1 cellular context compared by ENCODE assay signal in the genomic region with DNA sequence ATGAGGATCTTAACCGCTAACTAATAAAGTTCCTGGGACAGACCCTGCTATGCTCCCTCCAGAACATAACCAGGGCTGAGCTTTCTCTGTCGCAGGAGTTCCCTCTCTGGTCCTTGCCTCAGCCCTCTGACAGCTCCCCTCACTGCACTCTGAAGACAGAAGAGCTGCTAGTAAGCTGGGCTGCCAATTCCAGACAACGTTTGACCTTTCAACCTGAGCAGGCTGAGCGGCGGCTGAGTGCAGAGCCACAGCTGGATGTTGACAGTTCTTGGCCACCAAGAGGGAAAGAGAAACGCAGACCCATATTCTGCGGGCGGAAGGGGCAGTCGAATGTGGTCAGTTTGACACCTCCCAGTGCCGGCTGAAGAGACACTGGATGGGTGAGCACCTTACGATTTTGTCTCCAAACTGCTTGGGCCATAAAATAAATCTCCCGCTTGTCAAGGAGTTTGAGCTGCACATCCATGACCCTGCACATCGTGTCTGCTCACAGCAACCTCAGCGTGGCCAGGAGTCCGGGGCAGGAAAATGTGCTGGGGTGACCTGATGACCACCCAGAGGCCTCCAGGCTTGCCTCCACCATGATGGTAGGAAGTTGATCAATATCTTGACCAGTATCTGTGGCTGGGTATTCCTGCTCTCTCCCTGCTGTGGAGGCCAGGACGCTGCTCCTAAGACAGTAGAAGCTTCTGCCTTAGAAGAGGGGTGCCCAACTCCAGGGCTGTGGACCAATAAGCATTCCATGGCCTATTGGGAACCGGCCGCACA.
TF ChIP-seq lines count a peak whose summit lies in the region.

No MANE protein-coding gene starts in this region.

TF ChIP-seq in HepG2, 621 proteins besides CTCF, POLR2A, EP300 and RAD21 (continued from another document and continues in another):
- TF ChIP-seq, protein P1, sequence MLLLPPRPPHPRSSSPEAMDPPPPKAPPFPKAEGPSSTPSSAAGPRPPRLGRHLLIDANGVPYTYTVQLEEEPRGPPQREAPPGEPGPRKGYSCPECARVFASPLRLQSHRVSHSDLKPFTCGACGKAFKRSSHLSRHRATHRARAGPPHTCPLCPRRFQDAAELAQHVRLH (CRISPR knock-in tag; IDR thresholded peaks at IDR 0.05; ENCODE audit: borderline replicate concordance, low read depth): peak; percentile 26; the same call in 1 of the 2 replicates
- TF ChIP-seq FOXP1 (IDR thresholded peaks at IDR 0.05): no peak
- peak; percentile 20; the same call in 1 of the 2 replicates for TF ChIP-seq FOXP1 (CRISPR knock-in tag; IDR thresholded peaks at IDR 0.05)
- TF ChIP-seq GLI4 (CRISPR knock-in tag; IDR thresholded peaks at IDR 0.05; ENCODE audit: borderline replicate concordance): no peak
- TF ChIP-seq, protein P2, sequence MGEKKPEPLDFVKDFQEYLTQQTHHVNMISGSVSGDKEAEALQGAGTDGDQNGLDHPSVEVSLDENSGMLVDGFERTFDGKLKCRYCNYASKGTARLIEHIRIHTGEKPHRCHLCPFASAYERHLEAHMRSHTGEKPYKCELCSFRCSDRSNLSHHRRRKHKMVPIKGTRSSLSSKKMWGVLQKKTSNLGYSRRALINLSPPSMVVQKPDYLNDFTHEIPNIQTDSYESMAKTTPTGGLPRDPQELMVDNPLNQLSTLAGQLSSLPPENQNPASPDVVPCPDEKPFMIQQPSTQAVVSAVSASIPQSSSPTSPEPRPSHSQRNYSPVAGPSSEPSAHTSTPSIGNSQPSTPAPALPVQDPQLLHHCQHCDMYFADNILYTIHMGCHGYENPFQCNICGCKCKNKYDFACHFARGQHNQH (CRISPR knock-in tag; IDR thresholded peaks at IDR 0.05): peak; percentile 68
- peak; percentile 91 for TF ChIP-seq ZNF768 (CRISPR knock-in tag; IDR thresholded peaks at IDR 0.05)
- TF ChIP-seq, protein P3, sequence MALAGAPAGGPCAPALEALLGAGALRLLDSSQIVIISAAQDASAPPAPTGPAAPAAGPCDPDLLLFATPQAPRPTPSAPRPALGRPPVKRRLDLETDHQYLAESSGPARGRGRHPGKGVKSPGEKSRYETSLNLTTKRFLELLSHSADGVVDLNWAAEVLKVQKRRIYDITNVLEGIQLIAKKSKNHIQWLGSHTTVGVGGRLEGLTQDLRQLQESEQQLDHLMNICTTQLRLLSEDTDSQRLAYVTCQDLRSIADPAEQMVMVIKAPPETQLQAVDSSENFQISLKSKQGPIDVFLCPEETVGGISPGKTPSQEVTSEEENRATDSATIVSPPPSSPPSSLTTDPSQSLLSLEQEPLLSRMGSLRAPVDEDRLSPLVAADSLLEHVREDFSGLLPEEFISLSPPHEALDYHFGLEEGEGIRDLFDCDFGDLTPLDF (CRISPR knock-in tag; IDR thresholded peaks at IDR 0.05): peak; percentile 38; the same call in 1 of the 2 replicates
- TF ChIP-seq SSRP1 (CRISPR knock-in tag; IDR thresholded peaks at IDR 0.05): 0 out of 2 replicates have a peak, but pooled peaks have one; percentile 51
- TF ChIP-seq, protein P4, sequence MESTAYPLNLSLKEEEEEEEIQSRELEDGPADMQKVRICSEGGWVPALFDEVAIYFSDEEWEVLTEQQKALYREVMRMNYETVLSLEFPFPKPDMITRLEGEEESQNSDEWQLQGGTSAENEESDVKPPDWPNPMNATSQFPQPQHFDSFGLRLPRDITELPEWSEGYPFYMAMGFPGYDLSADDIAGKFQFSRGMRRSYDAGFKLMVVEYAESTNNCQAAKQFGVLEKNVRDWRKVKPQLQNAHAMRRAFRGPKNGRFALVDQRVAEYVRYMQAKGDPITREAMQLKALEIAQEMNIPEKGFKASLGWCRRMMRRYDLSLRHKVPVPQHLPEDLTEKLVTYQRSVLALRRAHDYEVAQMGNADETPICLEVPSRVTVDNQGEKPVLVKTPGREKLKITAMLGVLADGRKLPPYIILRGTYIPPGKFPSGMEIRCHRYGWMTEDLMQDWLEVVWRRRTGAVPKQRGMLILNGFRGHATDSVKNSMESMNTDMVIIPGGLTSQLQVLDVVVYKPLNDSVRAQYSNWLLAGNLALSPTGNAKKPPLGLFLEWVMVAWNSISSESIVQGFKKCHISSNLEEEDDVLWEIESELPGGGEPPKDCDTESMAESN (CRISPR knock-in tag; conservative IDR thresholded peaks at IDR 0.05): 0 out of 2 replicates have a peak, but pooled peaks have one; percentile 38
- no peak for TF ChIP-seq SUZ12 (IDR thresholded peaks at IDR 0.05; ENCODE audit: low read depth, low read length)
- no peak for TF ChIP-seq CHD2 (IDR thresholded peaks at IDR 0.05; ENCODE audit: low read depth, low read length)
- no peak for TF ChIP-seq ZNF121 (CRISPR knock-in tag; IDR thresholded peaks at IDR 0.05)
- TF ChIP-seq, protein P5, sequence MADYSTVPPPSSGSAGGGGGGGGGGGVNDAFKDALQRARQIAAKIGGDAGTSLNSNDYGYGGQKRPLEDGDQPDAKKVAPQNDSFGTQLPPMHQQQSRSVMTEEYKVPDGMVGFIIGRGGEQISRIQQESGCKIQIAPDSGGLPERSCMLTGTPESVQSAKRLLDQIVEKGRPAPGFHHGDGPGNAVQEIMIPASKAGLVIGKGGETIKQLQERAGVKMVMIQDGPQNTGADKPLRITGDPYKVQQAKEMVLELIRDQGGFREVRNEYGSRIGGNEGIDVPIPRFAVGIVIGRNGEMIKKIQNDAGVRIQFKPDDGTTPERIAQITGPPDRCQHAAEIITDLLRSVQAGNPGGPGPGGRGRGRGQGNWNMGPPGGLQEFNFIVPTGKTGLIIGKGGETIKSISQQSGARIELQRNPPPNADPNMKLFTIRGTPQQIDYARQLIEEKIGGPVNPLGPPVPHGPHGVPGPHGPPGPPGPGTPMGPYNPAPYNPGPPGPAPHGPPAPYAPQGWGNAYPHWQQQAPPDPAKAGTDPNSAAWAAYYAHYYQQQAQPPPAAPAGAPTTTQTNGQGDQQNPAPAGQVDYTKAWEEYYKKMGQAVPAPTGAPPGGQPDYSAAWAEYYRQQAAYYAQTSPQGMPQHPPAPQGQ (CRISPR knock-in tag; IDR thresholded peaks at IDR 0.05; ENCODE audit: borderline replicate concordance): 0 out of 2 replicates have a peak, but pooled peaks have one; percentile 12
- no peak for TF ChIP-seq ZNF652 (CRISPR knock-in tag; IDR thresholded peaks at IDR 0.05; ENCODE audit: borderline replicate concordance, low read depth)
- TF ChIP-seq JUN (CRISPR knock-in tag; IDR thresholded peaks at IDR 0.05): 0 out of 2 replicates have a peak, but pooled peaks have one; percentile 60
- TF ChIP-seq ZNF232 (CRISPR knock-in tag; IDR thresholded peaks at IDR 0.05; ENCODE audit: borderline replicate concordance): no peak
- 0 out of 2 replicates have a peak, but pooled peaks have one; percentile 36 for TF ChIP-seq ZNF777 (CRISPR knock-in tag; IDR thresholded peaks at IDR 0.05)
- peak; percentile 39; the same call in 1 of the 2 replicates for TF ChIP-seq BRCA1 (CRISPR knock-in tag; IDR thresholded peaks at IDR 0.05)
- TF ChIP-seq KLF12 (CRISPR knock-in tag; IDR thresholded peaks at IDR 0.05; ENCODE audit: borderline replicate concordance): 0 out of 2 replicates have a peak, but pooled peaks have one; percentile 52
- no peak for TF ChIP-seq ZNF335 (CRISPR knock-in tag; IDR thresholded peaks at IDR 0.05)
- no peak for TF ChIP-seq ELF1 (CRISPR knock-in tag; IDR thresholded peaks at IDR 0.05)
- TF ChIP-seq ZNF572 (CRISPR knock-in tag; IDR thresholded peaks at IDR 0.05): no peak
- TF ChIP-seq, protein P6, sequence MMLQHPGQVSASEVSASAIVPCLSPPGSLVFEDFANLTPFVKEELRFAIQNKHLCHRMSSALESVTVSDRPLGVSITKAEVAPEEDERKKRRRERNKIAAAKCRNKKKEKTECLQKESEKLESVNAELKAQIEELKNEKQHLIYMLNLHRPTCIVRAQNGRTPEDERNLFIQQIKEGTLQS (CRISPR knock-in tag; IDR thresholded peaks at IDR 0.05): no peak
- no peak for TF ChIP-seq MZF1 (CRISPR knock-in tag; IDR thresholded peaks at IDR 0.05; ENCODE audit: borderline replicate concordance)
- TF ChIP-seq, protein P7, sequence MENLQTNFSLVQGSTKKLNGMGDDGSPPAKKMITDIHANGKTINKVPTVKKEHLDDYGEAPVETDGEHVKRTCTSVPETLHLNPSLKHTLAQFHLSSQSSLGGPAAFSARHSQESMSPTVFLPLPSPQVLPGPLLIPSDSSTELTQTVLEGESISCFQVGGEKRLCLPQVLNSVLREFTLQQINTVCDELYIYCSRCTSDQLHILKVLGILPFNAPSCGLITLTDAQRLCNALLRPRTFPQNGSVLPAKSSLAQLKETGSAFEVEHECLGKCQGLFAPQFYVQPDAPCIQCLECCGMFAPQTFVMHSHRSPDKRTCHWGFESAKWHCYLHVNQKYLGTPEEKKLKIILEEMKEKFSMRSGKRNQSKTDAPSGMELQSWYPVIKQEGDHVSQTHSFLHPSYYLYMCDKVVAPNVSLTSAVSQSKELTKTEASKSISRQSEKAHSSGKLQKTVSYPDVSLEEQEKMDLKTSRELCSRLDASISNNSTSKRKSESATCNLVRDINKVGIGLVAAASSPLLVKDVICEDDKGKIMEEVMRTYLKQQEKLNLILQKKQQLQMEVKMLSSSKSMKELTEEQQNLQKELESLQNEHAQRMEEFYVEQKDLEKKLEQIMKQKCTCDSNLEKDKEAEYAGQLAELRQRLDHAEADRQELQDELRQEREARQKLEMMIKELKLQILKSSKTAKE (CRISPR knock-in tag; IDR thresholded peaks at IDR 0.05; ENCODE audit: borderline replicate concordance): peak; percentile 47; the same call in 1 of the 2 replicates
- TF ChIP-seq KDM2A (CRISPR knock-in tag; IDR thresholded peaks at IDR 0.05; ENCODE audit: borderline replicate concordance, low read depth): 0 out of 2 replicates have a peak, but pooled peaks have one; percentile 43
- TF ChIP-seq, protein P8, sequence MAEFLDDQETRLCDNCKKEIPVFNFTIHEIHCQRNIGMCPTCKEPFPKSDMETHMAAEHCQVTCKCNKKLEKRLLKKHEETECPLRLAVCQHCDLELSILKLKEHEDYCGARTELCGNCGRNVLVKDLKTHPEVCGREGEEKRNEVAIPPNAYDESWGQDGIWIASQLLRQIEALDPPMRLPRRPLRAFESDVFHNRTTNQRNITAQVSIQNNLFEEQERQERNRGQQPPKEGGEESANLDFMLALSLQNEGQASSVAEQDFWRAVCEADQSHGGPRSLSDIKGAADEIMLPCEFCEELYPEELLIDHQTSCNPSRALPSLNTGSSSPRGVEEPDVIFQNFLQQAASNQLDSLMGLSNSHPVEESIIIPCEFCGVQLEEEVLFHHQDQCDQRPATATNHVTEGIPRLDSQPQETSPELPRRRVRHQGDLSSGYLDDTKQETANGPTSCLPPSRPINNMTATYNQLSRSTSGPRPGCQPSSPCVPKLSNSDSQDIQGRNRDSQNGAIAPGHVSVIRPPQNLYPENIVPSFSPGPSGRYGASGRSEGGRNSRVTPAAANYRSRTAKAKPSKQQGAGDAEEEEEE (CRISPR knock-in tag; IDR thresholded peaks at IDR 0.05; ENCODE audit: borderline replicate concordance): no peak
- TF ChIP-seq YEATS4 (CRISPR knock-in tag; IDR thresholded peaks at IDR 0.05; ENCODE audit: borderline replicate concordance): peak; percentile 22; the same call in 1 of the 2 replicates
- peak; percentile 89 for TF ChIP-seq NR2F6 (IDR thresholded peaks at IDR 0.05)
- peak; percentile 96 for TF ChIP-seq NR2F6 (CRISPR knock-in tag; IDR thresholded peaks at IDR 0.05)
- TF ChIP-seq KDM3A (CRISPR knock-in tag; IDR thresholded peaks at IDR 0.05; ENCODE audit: low read depth): peak; percentile 77; the same call in 1 of the 2 replicates
- TF ChIP-seq, protein P9, sequence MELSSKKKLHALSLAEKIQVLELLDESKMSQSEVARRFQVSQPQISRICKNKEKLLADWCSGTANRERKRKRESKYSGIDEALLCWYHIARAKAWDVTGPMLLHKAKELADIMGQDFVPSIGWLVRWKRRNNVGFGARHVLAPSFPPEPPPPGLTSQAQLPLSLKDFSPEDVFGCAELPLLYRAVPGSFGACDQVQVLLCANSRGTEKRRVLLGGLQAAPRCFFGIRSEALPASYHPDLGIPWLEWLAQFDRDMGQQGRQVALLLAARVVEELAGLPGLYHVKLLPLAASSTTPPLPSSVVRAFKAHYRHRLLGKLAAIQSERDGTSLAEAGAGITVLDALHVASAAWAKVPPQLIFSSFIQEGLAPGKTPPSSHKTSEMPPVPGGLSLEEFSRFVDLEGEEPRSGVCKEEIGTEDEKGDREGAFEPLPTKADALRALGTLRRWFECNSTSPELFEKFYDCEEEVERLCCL (CRISPR knock-in tag; IDR thresholded peaks at IDR 0.05; ENCODE audit: borderline replicate concordance): no peak
- TF ChIP-seq ZNF225 (CRISPR knock-in tag; IDR thresholded peaks at IDR 0.05): 0 out of 2 replicates have a peak, but pooled peaks have one; percentile 0
- no peak for TF ChIP-seq MAZ (IDR thresholded peaks at IDR 0.05; ENCODE audit: borderline replicate concordance, low read depth, low read length)
- no peak for TF ChIP-seq MAZ (CRISPR knock-in tag; IDR thresholded peaks at IDR 0.05; ENCODE audit: low read depth)
- TF ChIP-seq, protein P10, sequence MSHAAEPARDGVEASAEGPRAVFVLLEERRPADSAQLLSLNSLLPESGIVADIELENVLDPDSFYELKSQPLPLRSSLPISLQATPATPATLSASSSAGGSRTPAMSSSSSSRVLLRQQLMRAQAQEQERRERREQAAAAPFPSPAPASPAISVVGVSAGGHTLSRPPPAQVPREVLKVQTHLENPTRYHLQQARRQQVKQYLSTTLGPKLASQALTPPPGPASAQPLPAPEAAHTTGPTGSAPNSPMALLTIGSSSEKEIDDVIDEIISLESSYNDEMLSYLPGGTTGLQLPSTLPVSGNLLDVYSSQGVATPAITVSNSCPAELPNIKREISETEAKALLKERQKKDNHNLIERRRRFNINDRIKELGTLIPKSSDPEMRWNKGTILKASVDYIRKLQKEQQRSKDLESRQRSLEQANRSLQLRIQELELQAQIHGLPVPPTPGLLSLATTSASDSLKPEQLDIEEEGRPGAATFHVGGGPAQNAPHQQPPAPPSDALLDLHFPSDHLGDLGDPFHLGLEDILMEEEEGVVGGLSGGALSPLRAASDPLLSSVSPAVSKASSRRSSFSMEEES (CRISPR knock-in tag; IDR thresholded peaks at IDR 0.05): no peak
- no peak for TF ChIP-seq HMG20B (CRISPR knock-in tag; conservative IDR thresholded peaks at IDR 0.05)
- no peak for TF ChIP-seq WIZ (CRISPR knock-in tag; IDR thresholded peaks at IDR 0.05)
- TF ChIP-seq KLF11 (CRISPR knock-in tag; IDR thresholded peaks at IDR 0.05): 0 out of 2 replicates have a peak, but pooled peaks have one; percentile 37
- peak; percentile 62; the same call in 1 of the 2 replicates for TF ChIP-seq MEF2D (CRISPR knock-in tag; IDR thresholded peaks at IDR 0.05)
- TF ChIP-seq ZBTB42 (CRISPR knock-in tag; IDR thresholded peaks at IDR 0.05): peak; percentile 92
- TF ChIP-seq, protein P11, sequence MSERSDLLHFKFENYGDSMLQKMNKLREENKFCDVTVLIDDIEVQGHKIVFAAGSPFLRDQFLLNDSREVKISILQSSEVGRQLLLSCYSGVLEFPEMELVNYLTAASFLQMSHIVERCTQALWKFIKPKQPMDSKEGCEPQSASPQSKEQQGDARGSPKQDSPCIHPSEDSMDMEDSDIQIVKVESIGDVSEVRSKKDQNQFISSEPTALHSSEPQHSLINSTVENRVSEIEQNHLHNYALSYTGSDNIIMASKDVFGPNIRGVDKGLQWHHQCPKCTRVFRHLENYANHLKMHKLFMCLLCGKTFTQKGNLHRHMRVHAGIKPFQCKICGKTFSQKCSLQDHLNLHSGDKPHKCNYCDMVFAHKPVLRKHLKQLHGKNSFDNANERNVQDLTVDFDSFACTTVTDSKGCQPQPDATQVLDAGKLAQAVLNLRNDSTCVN (CRISPR knock-in tag; IDR thresholded peaks at IDR 0.05; ENCODE audit: borderline replicate concordance): no peak
- TF ChIP-seq GATAD2A (CRISPR knock-in tag; IDR thresholded peaks at IDR 0.05): peak; percentile 63; the same call in 1 of the 2 replicates
